Comparison of ENCODE assay signal across 9 cellular contexts in genomic region chr9:17578911-17579793, GRCh38. TPM values are rescaled to one million over a fixed set of nuclear protein-coding genes. Genes with fewer than 3 reads are reported as not detected.
DNase-seq lines count a peak whose midpoint lies in the region; ATAC-seq and TF ChIP-seq lines count a peak whose summit lies in the region.
"Had no signal": no experiment of that assay in that cellular context is flagged by ENCODE, and none has a peak within 500 bp of the region (broad histone marks: within the 10 kb centered on the region; RNA-seq: fewer than 3 reads in every experiment).

Gene SH3GL2, plus strand, starts transcription at chr9:17579066.

- H3K9me3 ChIP-seq in fibroblast of lung (ENCODE audit: control insufficient read depth, insufficient read depth, low read depth, low read length), result no peaks in the 10 kb centered on the region

- H3K4me1 ChIP-seq in fibroblast of lung (ENCODE audit: control insufficient read depth, extremely low read depth, insufficient read depth, low read length), result no peaks in the 10 kb centered on the region

- H3K4me3 Mint-ChIP-seq in IgD-negative memory B cell, result peak within 1 kb of the TSS in 3 of 4 donors; percentile 65 to 88 (median 80)
- peak within 1 kb of the TSS in 2 of 3 donors; percentile 36 to 47 for H3K4me3 Mint-ChIP-seq in T-cell
- peak within 1 kb of the TSS; percentile 20 to 65 (median 46) for H3K4me3 Mint-ChIP-seq in naive thymus-derived CD8-positive, alpha-beta T cell
- H3K4me3 Mint-ChIP-seq in CD14-positive monocyte, result peak within 1 kb of the TSS in 1 of 2 donors; percentile 78
- H3K4me3 Mint-ChIP-seq: activated naive CD4-positive, alpha-beta T cell treated with anti-CD3 and anti-CD28 coated beads, Interleukin-2, amount 50 U/mL, for 24 hours had no signal

- H3K9me3 Mint-ChIP-seq in IgD-negative memory B cell (peaks cover 0 to 3% (median 0%) of the 10 kb centered on the region in 3 donors), T-cell (peaks cover 0 to 10% (median 5%) of the 10 kb centered on the region in 3 donors), CD14-positive monocyte (peaks cover 0 to 10% (median 1%) of the 10 kb centered on the region in 7 donors)
- H3K9me3 Mint-ChIP-seq in naive thymus-derived CD8-positive, alpha-beta T cell, result peaks cover 0 to 18% (median 6%) of the 10 kb centered on the region in 9 donors
- H3K9me3 Mint-ChIP-seq: activated naive CD4-positive, alpha-beta T cell treated with anti-CD3 and anti-CD28 coated beads, Interleukin-2, amount 50 U/mL, for 24 hours had no signal

- no peak within 1 kb of the TSS for H2AFZ ChIP-seq in fibroblast of lung (ENCODE audit: low read length)

- DNase-seq in stimulated activated CD4-positive, alpha-beta T cell treated with anti-CD3 and anti-CD28 coated beads, Interleukin-15, amount 100 ng/mL, for 24 hours, result peak; percentile 27
- no peak for DNase-seq in stimulated activated CD4-positive, alpha-beta T cell treated with anti-CD3 and anti-CD28 coated beads, Interleukin-4, amount 100 ng/mL, for 1 hour
- DNase-seq in T-cell (no peak), fibroblast of lung (ENCODE audit: low read depth in 2 of 2) (peak; percentile 28 to 38), CD14-positive monocyte (ENCODE audit: low spot score) (no peak)
- no peak for DNase-seq in naive thymus-derived CD8-positive, alpha-beta T cell

- ATAC-seq in T-cell (replicated peaks in 1 of 4) (peak in 1 of 4 experiments; percentile 24), GM21367 (IDR thresholded peaks at IDR 0.05; ENCODE audit: unreplicated experiment) (no peak)
- no peak for ATAC-seq in naive thymus-derived CD8-positive, alpha-beta T cell

- no peak within 1 kb of the TSS for H3K27ac Mint-ChIP-seq in IgD-negative memory B cell
- no peak within 1 kb of the TSS for H3K27ac Mint-ChIP-seq in T-cell
- peak within 1 kb of the TSS in 1 of 10 donors; percentile 34 for H3K27ac Mint-ChIP-seq in naive thymus-derived CD8-positive, alpha-beta T cell
- no peak within 1 kb of the TSS for H3K27ac Mint-ChIP-seq in CD14-positive monocyte
- H3K27ac Mint-ChIP-seq: activated naive CD4-positive, alpha-beta T cell treated with anti-CD3 and anti-CD28 coated beads, Interleukin-2, amount 50 U/mL, for 24 hours had no signal

- H3K4me2 ChIP-seq in fibroblast of lung (ENCODE audit: extremely low read depth, insufficient read depth, low read length), result peak within 1 kb of the TSS; percentile 85

- intact Hi-C loops in CD14-positive monocyte (cut with micrococcal nuclease), result no loop called here

- no peaks in the 10 kb centered on the region for H4K20me1 ChIP-seq in fibroblast of lung (ENCODE audit: control insufficient read depth, extremely low read depth, insufficient read depth, low read length)

- TF ChIP-seq CTCF in fibroblast of lung (conservative IDR thresholded peaks at IDR 0.05 in 1 of 2, IDR thresholded peaks at IDR 0.05 in 1 of 2; ENCODE audit: low read depth in 1 of 2, low read length in 2 of 2), result no peak
- TF ChIP-seq CTCF in CD14-positive monocyte (IDR thresholded peaks at IDR 0.05), result no peak

- H3K27me3 Mint-ChIP-seq in IgD-negative memory B cell (peaks cover 29% of the 10 kb centered on the region), T-cell (peaks cover 23 to 31% of the 10 kb centered on the region in 2 donors), CD14-positive monocyte (ENCODE audit: low read depth in 3 of 3) (peaks cover 35 to 58% (median 44%) of the 10 kb centered on the region in 3 donors)
- H3K27me3 Mint-ChIP-seq in naive thymus-derived CD8-positive, alpha-beta T cell, result peaks cover 16 to 35% (median 28%) of the 10 kb centered on the region in 5 donors

- H3K4me1 Mint-ChIP-seq in IgD-negative memory B cell (peaks cover 3 to 4% (median 4%) of the 10 kb centered on the region in 3 donors), T-cell (peaks cover 0 to 6% (median 4%) of the 10 kb centered on the region in 3 donors), CD14-positive monocyte (no peaks in the 10 kb centered on the region)
- peaks cover 3 to 7% (median 6%) of the 10 kb centered on the region in 4 donors for H3K4me1 Mint-ChIP-seq in naive thymus-derived CD8-positive, alpha-beta T cell
- H3K4me1 Mint-ChIP-seq: activated naive CD4-positive, alpha-beta T cell treated with anti-CD3 and anti-CD28 coated beads, Interleukin-2, amount 50 U/mL, for 24 hours had no signal

- H3K36me3 ChIP-seq in fibroblast of lung (ENCODE audit: control insufficient read depth, insufficient read depth, low read length), result no peaks in the 10 kb centered on the region

- H3K36me3 Mint-ChIP-seq in IgD-negative memory B cell, result peaks cover 3% of the 10 kb centered on the region
- no peaks in the 10 kb centered on the region for H3K36me3 Mint-ChIP-seq in T-cell
- H3K36me3 Mint-ChIP-seq in naive thymus-derived CD8-positive, alpha-beta T cell, result peaks cover 0 to 5% (median 0%) of the 10 kb centered on the region in 3 donors
- peaks cover 0 to 2% of the 10 kb centered on the region in 2 donors for H3K36me3 Mint-ChIP-seq in CD14-positive monocyte
- H3K36me3 Mint-ChIP-seq: activated naive CD4-positive, alpha-beta T cell treated with anti-CD3 and anti-CD28 coated beads, Interleukin-2, amount 50 U/mL, for 24 hours had no signal

- H3K27ac ChIP-seq in fibroblast of lung (ENCODE audit: insufficient read depth, low read length), result no peak within 1 kb of the TSS

- H3K27me3 ChIP-seq in fibroblast of lung (ENCODE audit: control insufficient read depth, insufficient read depth, low read length), result peaks cover 22% of the 10 kb centered on the region

- H3K79me2 ChIP-seq in fibroblast of lung (ENCODE audit: control insufficient read depth, insufficient read depth, low read length), result no peaks in the 10 kb centered on the region

- H3K9ac ChIP-seq in fibroblast of lung (ENCODE audit: insufficient read depth, low read length), result no peak within 1 kb of the TSS

- POLR2A ChIA-PET in T-cell (lab: Charles Lee), result no interaction called here
- POLR2A ChIA-PET in naive thymus-derived CD8-positive, alpha-beta T cell (lab: Charles Lee), result no interaction called here

- peak within 1 kb of the TSS; percentile 4 to 46 (median 30) for H3K4me3 ChIP-seq in fibroblast of lung (replicated peaks in 1 of 4; ENCODE audit: control extremely low read depth in 1 of 4, insufficient read depth in 1 of 4, low read depth in 3 of 4, low read length in 4 of 4)

- CTCF ChIA-PET in T-cell (lab: Charles Lee), result no interaction called here

RNA-seq across cellular contexts. Expression of gene SH3GL2, which starts in this region (rescaled TPM):
- polyA plus RNA-seq in IgD-negative memory B cell (not detected), fibroblast of lung (0.10 TPM in 1 of 2 replicates, not detected in the other), CD14-positive monocyte (not detected)
- total RNA-seq in T-cell (not detected), fibroblast of lung (under 0.01 and 0.17 TPM in 2 replicates)
- polyA plus RNA-seq in fibroblast of lung (2012), result 0.08 TPM in 1 of 2 replicates, not detected in the other
- polyA minus RNA-seq in fibroblast of lung (ENCODE audit: low replicate concordance), result 0.67 TPM in 1 of 2 replicates, not detected in the other
- total RNA-seq in naive thymus-derived CD8-positive, alpha-beta T cell, result not detected
- not detected for polyA plus RNA-seq in naive thymus-derived CD8-positive, alpha-beta T cell

Comparison
In these comparisons a context has a peak if more than half of its experiments do, and no peak if none do; other contexts are left out.
1. Peak in DNase-seq, H3K4me3 ChIP-seq and H3K4me2 ChIP-seq in fibroblast of lung; RNA of the gene not detected or under 1 TPM.